8 cellular contexts compared by ENCODE assay signal in genomic region chr9:37801959-37802711, GRCh38. TPM values are rescaled to one million over a fixed set of nuclear protein-coding genes. Genes with fewer than 3 reads are reported as not detected.
A peak's percentile ranks its signal among the peaks of the same experiment; 100 is the strongest.
DNase-seq lines count a peak whose midpoint lies in the region; ATAC-seq and TF ChIP-seq lines count a peak whose summit lies in the region.

No MANE protein-coding gene starts in this region.

- no peaks in the 10 kb centered on the region for H3K27me3 ChIP-seq in SJCRH30
- no peaks in the 10 kb centered on the region for H3K27me3 ChIP-seq in sigmoid colon

- 38 to 66% methylated on average over 10 of the region's 10 CpGs for WGBS in sigmoid colon, 2 donors

- peaks cover 7% of the 10 kb centered on the region; the same call in 1 of the 2 replicates for H3K4me1 ChIP-seq in SJCRH30
- H3K4me1 ChIP-seq in sigmoid colon, result peaks cover 5 to 46% (median 31%) of the 10 kb centered on the region in 4 donors

- H3K9me3 ChIP-seq in SJCRH30 (replicated peaks), result no peaks in the 10 kb centered on the region
- H3K9me3 ChIP-seq in sigmoid colon, result no peaks in the 10 kb centered on the region

- H3K4me3 ChIP-seq in GM12864 (ENCODE audit: low read depth, low read length) (peak overlapping the region; percentile 64), SJCRH30 (peak overlapping the region; percentile 97), fibroblast of mammary gland (ENCODE audit: control insufficient read depth, low read depth, low read length) (peak overlapping the region; percentile 96), sigmoid colon (peak overlapping the region; percentile 90 to 96 (median 92))

- H3K27ac ChIP-seq in SJCRH30 (no peak overlapping the region; the same call in 1 of the 2 replicates), sigmoid colon (peak overlapping the region in 1 of 4 donors; percentile 94)

- no peak for TF ChIP-seq POLR2A in sigmoid colon (IDR thresholded peaks at IDR 0.05)

- no peak for DNase-seq in GM12864 (ENCODE audit: low read depth)
- DNase-seq in SJCRH30, result peak in 1 of 2 experiments; percentile 9
- no peak for DNase-seq in fibroblast of mammary gland (ENCODE audit: low read depth)
- DNase-seq in sigmoid colon, result no peak
- no peak for DNase-seq in hypothalamus (lab: John Stamatoyannopoulos, UW)
- DNase-seq in nucleus accumbens (lab: John Stamatoyannopoulos, UW), result no peak

- TF ChIP-seq EP300 in sigmoid colon (IDR thresholded peaks at IDR 0.05), result no peak

- TF ChIP-seq CTCF in GM12864 (IDR thresholded peaks at IDR 0.05; ENCODE audit: low read depth, low read length, missing control alignments) (no peak), fibroblast of mammary gland (conservative IDR thresholded peaks at IDR 0.05; ENCODE audit: control insufficient read depth, insufficient read depth, low read depth, low read length) (no peak), sigmoid colon (IDR thresholded peaks at IDR 0.05) (no peak)

- intact Hi-C loops in sigmoid colon (cut with DNase I), result loop anchor here (5.0 to 10.0 kb wide), 3 partner anchors 53 to 270 kb away; partner anchors contain the start of gene TOMM5

- ATAC-seq in HG02938 (IDR thresholded peaks at IDR 0.05; ENCODE audit: unreplicated experiment) (no peak), HG02678 (IDR thresholded peaks at IDR 0.05; ENCODE audit: unreplicated experiment) (no peak)

- H3K36me3 ChIP-seq in SJCRH30, result peaks cover 5% of the 10 kb centered on the region
- H3K36me3 ChIP-seq in sigmoid colon, result no peaks in the 10 kb centered on the region

RNA-seq across cellular contexts. Expression of gene DCAF10, which starts 1.5 kb away (rescaled TPM):
- 11.5 and 15.7 TPM in 2 replicates for total RNA-seq in SJCRH30 (2014; rRNA removed; shearing (Covaris generic))
- 10 to 100 TPM; 29.1 to 49.3 (median 40.6) TPM for total RNA-seq in sigmoid colon
- 1 to 10 TPM; 4.8 to 9.9 (median 8.6) TPM for polyA plus RNA-seq in sigmoid colon

RNA-seq across cellular contexts. Expression of gene EXOSC3, which starts 17.3 kb away (rescaled TPM):
- 78.4 and 82.2 TPM in 2 replicates for total RNA-seq in SJCRH30 (2014; rRNA removed; shearing (Covaris generic))
- total RNA-seq in sigmoid colon, result 10 to 100 TPM; 38.7 to 44.6 (median 41.3) TPM
- polyA plus RNA-seq in sigmoid colon, result 10 to 100 TPM; 13.8 to 40.7 (median 29.1) TPM

RNA-seq across cellular contexts. Expression of gene TRMT10B, which starts 48.5 kb away (rescaled TPM):
- 0.43 and 0.53 TPM in 2 replicates for total RNA-seq in SJCRH30 (2014; rRNA removed; shearing (Covaris generic))
- total RNA-seq in sigmoid colon, result 1 to 10 TPM; 5.3 to 9.7 (median 7.9) TPM
- polyA plus RNA-seq in sigmoid colon, result 1 to 10 TPM; 1.8 to 6.0 (median 5.7) TPM
